ENCODE assay signal across 14 cellular contexts in genomic region chr2:183214680-183215079, GRCh38.
DNase-seq lines count a peak whose midpoint lies in the region; ATAC-seq lines count a peak whose summit lies in the region.
"Had no signal": no experiment of that assay in that cellular context is flagged by ENCODE, and none has a peak within 500 bp of the region (broad histone marks: within the 10 kb centered on the region; RNA-seq: fewer than 3 reads in every experiment).

No MANE protein-coding gene starts in this region.

- ATAC-seq in GM18520 (IDR thresholded peaks at IDR 0.05; ENCODE audit: unreplicated experiment): peak; percentile 81
- ATAC-seq in GM19467 (IDR thresholded peaks at IDR 0.05; ENCODE audit: unreplicated experiment): peak; percentile 84
- peak; percentile 75 for ATAC-seq in HG02884 (IDR thresholded peaks at IDR 0.05; ENCODE audit: unreplicated experiment)
- peak; percentile 83 for ATAC-seq in HG03469 (IDR thresholded peaks at IDR 0.05; ENCODE audit: unreplicated experiment)

- H3K27ac ChIP-seq in caudate nucleus (ENCODE audit: low read depth, low read length): no peak overlapping the region

- DNase-seq in MV-4-11 (lab: John Stamatoyannopoulos, UW): no peak
- no peak for DNase-seq in OCI-M2 (lab: John Stamatoyannopoulos, UW; ENCODE audit: unreplicated experiment)
- no peak for DNase-seq in NCI-H526 (lab: John Stamatoyannopoulos, UW)
- no peak for DNase-seq in caudate nucleus (lab: John Stamatoyannopoulos, UW)
- DNase-seq: activated CD4-positive, alpha-beta T cell treated with anti-CD3 and anti-CD28 coated beads for 1 hour; activated effector memory CD4-positive, alpha-beta T cell treated with anti-CD3 and anti-CD28 coated beads, Interleukin-2, amount 50 U/mL, for 16 hours; BE2C; NCI-H187; posterior cingulate gyrus; stimulated activated naive CD4-positive, alpha-beta T cell treated with Interleukin-2 at 50 U/mL for 16 hours had no signal
